Comparison of ENCODE assay signal across 8 cellular contexts in genomic region chr17:17568772-17569195, GRCh38. TPM values are rescaled to one million over a fixed set of nuclear protein-coding genes. Genes with fewer than 3 reads are reported as not detected.
DNase-seq lines count a peak whose midpoint lies in the region; ATAC-seq, FAIRE-seq and TF ChIP-seq lines count a peak whose summit lies in the region.

No MANE protein-coding gene starts in this region.

- no peak for TF ChIP-seq POLR2A in HepG2 (IDR thresholded peaks at IDR 0.05; ENCODE audit: insufficient read depth in 1 of 2, low read depth in 2 of 2, low read length in 2 of 2)

- H3K27ac ChIP-seq in VCaP (no peak overlapping the region), HepG2 (ENCODE audit: extremely low read length, insufficient read depth, low read length) (no peak overlapping the region)

- intact Hi-C loops in HepG2 (cut with micrococcal nuclease; ENCODE audit: unreplicated experiment), result no loop called here

- H2AFZ ChIP-seq in HepG2 (ENCODE audit: low read length), result no peak overlapping the region

- no peak overlapping the region for H3K4me2 ChIP-seq in HepG2 (ENCODE audit: low read depth, low read length)

- POLR2A ChIA-PET in HepG2 (lab: Yijun Ruan, JAX), result interaction anchor here (1.2 to 8.9 kb wide), 4 partner anchors 22 to 73 kb away, joined by 4 to 114 read pairs (median 28); partner anchors contain the start of genes PEMT and RASD1

- in situ Hi-C loops in HepG2 (cut with HindIII; ENCODE audit: extremely low pct_ligation_motif_present, low pct_unique_long_range_greater_than_20kb), result loop anchor here (5.0 kb wide), 2 partner anchors 61 to 211 kb away; no protein-coding TSS in a partner anchor

- H3K4me3 ChIP-seq in cardiac fibroblast (replicated peaks in 1 of 2; ENCODE audit: low read depth in 2 of 2, low read length in 2 of 2), result no peak overlapping the region
- H3K4me3 ChIP-seq in HepG2 (replicated peaks in 1 of 3; ENCODE audit: insufficient read depth in 1 of 3, low read depth in 2 of 3, low read length in 3 of 3), result no peak overlapping the region

- 0 out of 2 replicates have a peak, but pooled peaks cover 5% of the 10 kb centered on the region for H4K20me1 ChIP-seq in HepG2 (ENCODE audit: insufficient read depth, low read length)

- TF ChIP-seq CTCF in VCaP (conservative IDR thresholded peaks at IDR 0.05) (peak; percentile 91), cardiac fibroblast (IDR thresholded peaks at IDR 0.05; ENCODE audit: low read depth, low read length) (peak; percentile 93), HepG2 (CRISPR knock-in tag; IDR thresholded peaks at IDR 0.05) (peak; percentile 97)

- CTCF ChIA-PET in HepG2 (lab: Yijun Ruan, JAX; ENCODE audit: low intra/inter-chr PET ratio, low total read pairs), result interaction anchor here (1.3 to 4.4 kb wide), 3 partner anchors 35 to 213 kb away, joined by 3 to 55 read pairs (median 40); partner anchors contain the start of gene RASD1

- ATAC-seq in HepG2 (peak; percentile 38), HG03175 (IDR thresholded peaks at IDR 0.05; ENCODE audit: unreplicated experiment) (no peak), HG03521 (IDR thresholded peaks at IDR 0.05; ENCODE audit: unreplicated experiment) (no peak)

- H3K36me3 ChIP-seq in HepG2 (replicated peaks in 1 of 2; ENCODE audit: control insufficient read depth in 1 of 2, insufficient read depth in 2 of 2, low read length in 2 of 2), result no peaks in the 10 kb centered on the region

- 0 out of 2 replicates have a peak overlapping the region, but pooled peaks have one; percentile 5 for H3K9ac ChIP-seq in HepG2 (ENCODE audit: insufficient read depth, low read depth, low read length)

- peak; percentile 4 for FAIRE-seq in HepG2 (lab: Jason Lieb, UNC)

- H3K9me3 ChIP-seq in HepG2 (ENCODE audit: low read length), result no peaks in the 10 kb centered on the region

- H3K79me2 ChIP-seq in HepG2 (ENCODE audit: insufficient read depth, low read length), result no peaks in the 10 kb centered on the region

- DNase-seq in ELF-1 (ENCODE audit: low read depth, low spot score) (peak; percentile 84), LoVo (ENCODE audit: low spot score) (peak; percentile 55), cardiac fibroblast (ENCODE audit: low read depth in 2 of 2) (peak; percentile 49 to 54), HepG2 (ENCODE audit: low spot score) (peak; percentile 54)
- DNase-seq in stimulated activated CD8-positive, alpha-beta memory T cell treated with anti-CD3 and anti-CD28 coated beads, Interleukin-4, amount 100 ng/mL, for 48 hours, result peak; percentile 89

- H3K4me1 ChIP-seq in HepG2 (ENCODE audit: insufficient read depth, low read length), result peaks cover 48% of the 10 kb centered on the region

- BruUV-seq in HepG2 (replicated peaks; lab: Mats Ljungman, UMichigan), result no TSS peak

- peak; percentile 95 for TF ChIP-seq RAD21 in HepG2 (CRISPR knock-in tag; IDR thresholded peaks at IDR 0.05)

- H3K27me3 ChIP-seq in HepG2 (ENCODE audit: control insufficient read depth in 1 of 2, insufficient read depth in 2 of 2, low read length in 2 of 2), result no peaks in the 10 kb centered on the region

- TF ChIP-seq EP300 in HepG2 (IDR thresholded peaks at IDR 0.05; ENCODE audit: low read depth in 2 of 2, low read length in 2 of 2) (no peak), HepG2 (CRISPR knock-in tag; IDR thresholded peaks at IDR 0.05; ENCODE audit: borderline replicate concordance) (no peak)

- no CpG with 5 or more reads among the region's 6 CpGs for WGBS in HepG2 (ENCODE audit: low lambda C conversion rate)

TF ChIP-seq in HepG2, 621 proteins besides CTCF, POLR2A, EP300 and RAD21 (continues in another document):
- TF ChIP-seq E2F1 (CRISPR knock-in tag; IDR thresholded peaks at IDR 0.05), result no peak
- TF ChIP-seq PHB2 (IDR thresholded peaks at IDR 0.05; ENCODE audit: partially characterized antibody), result no peak
- no peak for TF ChIP-seq SIX4 (CRISPR knock-in tag; IDR thresholded peaks at IDR 0.05)
- TF ChIP-seq ZBTB33 (CRISPR knock-in tag; IDR thresholded peaks at IDR 0.05), result peak; percentile 88
- TF ChIP-seq SMARCE1 (IDR thresholded peaks at IDR 0.05; ENCODE audit: borderline replicate concordance), result no peak
- TF ChIP-seq ZNF770 (CRISPR knock-in tag; IDR thresholded peaks at IDR 0.05), result 0 out of 2 replicates have a peak, but pooled peaks have one; percentile 10
- peak; percentile 7; the same call in 1 of the 2 replicates for TF ChIP-seq SP4 (CRISPR knock-in tag; IDR thresholded peaks at IDR 0.05)
- TF ChIP-seq ZFX (CRISPR knock-in tag; IDR thresholded peaks at IDR 0.05; ENCODE audit: low read depth), result peak; percentile 79
- TF ChIP-seq HNF4A (CRISPR knock-in tag; IDR thresholded peaks at IDR 0.05), result peak; percentile 15; the same call in 1 of the 2 replicates
- TF ChIP-seq CSRNP1 (CRISPR knock-in tag; IDR thresholded peaks at IDR 0.05), result no peak

RNA-seq across cellular contexts. Expression of gene PEMT, which starts 22.7 kb away (rescaled TPM):
- 16.4 and 31.7 TPM in 2 replicates for total RNA-seq in HepG2 (2016; rRNA removed; fragmentation: Illumina TruSeq; extraction: Trizol)
- total RNA-seq in HepG2 (2016; cell fraction: cytosol; rRNA removed; fragmentation: Illumina TruSeq; extraction: Trizol; ENCODE audit: low read depth), result 38.2 and 45.8 TPM in 2 replicates
- 16.3 and 32.5 TPM in 2 replicates for total RNA-seq in HepG2 (2016; cell fraction: insoluble cytoplasmic fraction; rRNA removed; fragmentation: Illumina TruSeq; extraction: Trizol)
- 31.0 and 42.8 TPM in 2 replicates for total RNA-seq in HepG2 (2016; cell fraction: membrane; rRNA removed; fragmentation: Illumina TruSeq; extraction: Trizol)
- 15.8 and 21.7 TPM in 2 replicates for total RNA-seq in HepG2 (2016; cell fraction: nucleus; rRNA removed; fragmentation: Illumina TruSeq; extraction: Trizol)
- 43.6 and 61.4 TPM in 2 replicates for polyA plus RNA-seq in HepG2 (2011; rRNA removed)
- 54.3 and 73.8 TPM in 2 replicates for polyA plus RNA-seq in HepG2 (2011; cell fraction: cytosol; rRNA removed)
- polyA plus RNA-seq in HepG2 (2011; cell fraction: nucleus; rRNA removed), result 36.9 and 41.0 TPM in 2 replicates
- 38.0 and 42.3 TPM in 2 replicates for polyA plus RNA-seq in HepG2 (2012)
- polyA plus RNA-seq in HepG2 (2016; cell fraction: cytosol; fragmentation: Illumina TruSeq; extraction: Trizol; ENCODE audit: low read depth), result 46.1 and 58.0 TPM in 2 replicates
- 24.1 and 25.5 TPM in 2 replicates for polyA plus RNA-seq in HepG2 (2016; cell fraction: insoluble cytoplasmic fraction; fragmentation: Illumina TruSeq; extraction: Trizol; ENCODE audit: low read depth)
- polyA plus RNA-seq in HepG2 (2016; cell fraction: membrane; fragmentation: Illumina TruSeq; extraction: Trizol; ENCODE audit: low read depth), result 38.1 and 45.2 TPM in 2 replicates
- 39.8 and 40.0 TPM in 2 replicates for polyA plus RNA-seq in HepG2 (2016; cell fraction: nucleus; fragmentation: Illumina TruSeq; extraction: Trizol; ENCODE audit: insufficient read depth, low read depth)
- polyA minus RNA-seq in HepG2 (2011; rRNA and poly(A)+ RNA removed; ENCODE audit: low replicate concordance), result 51.2 and 54.0 TPM in 2 replicates
- 20.3 and 22.0 TPM in 2 replicates for polyA minus RNA-seq in HepG2 (2011; cell fraction: cytosol; rRNA and poly(A)+ RNA removed)
- polyA minus RNA-seq in HepG2 (2011; cell fraction: nucleus; rRNA and poly(A)+ RNA removed), result 6.6 and 8.5 TPM in 2 replicates
